Comparison of ENCODE assay signal across 22 cellular contexts in the genomic region with DNA sequence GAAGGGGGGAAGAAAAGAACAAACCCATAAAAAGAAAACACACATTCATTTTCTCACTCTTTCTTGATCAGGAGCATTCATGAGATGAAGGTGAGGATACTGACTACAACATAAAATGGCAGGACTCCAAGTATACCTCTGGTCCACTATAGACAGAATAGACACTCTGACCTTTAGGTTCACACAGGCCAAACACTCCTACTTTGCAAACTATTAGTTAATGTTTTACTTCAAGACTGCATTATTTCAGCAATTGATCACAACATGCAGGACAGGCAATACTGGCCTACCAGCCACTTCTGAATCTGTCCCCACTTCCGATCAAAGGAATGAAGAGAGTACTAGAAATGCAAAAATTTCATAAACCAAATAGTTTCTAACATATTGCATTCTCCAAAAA.
"Had no signal": no experiment of that assay in that cellular context is flagged by ENCODE, and none has a peak within 500 bp of the region (broad histone marks: within the 10 kb centered on the region; RNA-seq: fewer than 3 reads in every experiment).

No MANE protein-coding gene starts in this region.

- DNase-seq: cerebellar nuclear complex; endodermal cell; erythroblast; heart right ventricle; hypothalamus; kidney glomerular epithelial cell; left ventricle myocardium inferior; mesenchymal stem cell; midbrain; naive thymus-derived CD4-positive, alpha-beta T cell; nephron progenitor cell; posterior cingulate gyrus; stimulated activated CD4-positive, alpha-beta T cell treated with anti-CD3 and anti-CD28 coated beads, Interleukin-2, amount 100 ng/mL, for 48 hours; stimulated activated naive CD4-positive, alpha-beta T cell treated with Interleukin-2 at 50 U/mL for 16 hours; upper lobe of left lung; uterus had no signal

- H3K27ac ChIP-seq: heart right ventricle, left ventricle myocardium inferior, right atrium auricular region, upper lobe of left lung, uterus had no signal

- ATAC-seq: heart right ventricle; naive thymus-derived CD4-positive, alpha-beta T cell had no signal

- H3K27me3 ChIP-seq: heart right ventricle, right atrium auricular region, upper lobe of left lung, uterus had no signal

- H3K36me3 ChIP-seq: right atrium auricular region, uterus had no signal

- H3K4me3 ChIP-seq: heart right ventricle, left ventricle myocardium inferior, lung, right atrium auricular region, smooth muscle cell, upper lobe of left lung, uterus had no signal

- H3K4me2 ChIP-seq: smooth muscle cell had no signal

- FAIRE-seq: colon, endothelial cell of umbilical vein, frontal cortex had no signal

- H3K9me3 ChIP-seq: left ventricle myocardium inferior, right atrium auricular region, upper lobe of left lung, uterus had no signal

- H3K4me1 ChIP-seq: uterus had no signal
